Comparison of ENCODE assay signal across 8 cellular contexts in the genomic region with DNA sequence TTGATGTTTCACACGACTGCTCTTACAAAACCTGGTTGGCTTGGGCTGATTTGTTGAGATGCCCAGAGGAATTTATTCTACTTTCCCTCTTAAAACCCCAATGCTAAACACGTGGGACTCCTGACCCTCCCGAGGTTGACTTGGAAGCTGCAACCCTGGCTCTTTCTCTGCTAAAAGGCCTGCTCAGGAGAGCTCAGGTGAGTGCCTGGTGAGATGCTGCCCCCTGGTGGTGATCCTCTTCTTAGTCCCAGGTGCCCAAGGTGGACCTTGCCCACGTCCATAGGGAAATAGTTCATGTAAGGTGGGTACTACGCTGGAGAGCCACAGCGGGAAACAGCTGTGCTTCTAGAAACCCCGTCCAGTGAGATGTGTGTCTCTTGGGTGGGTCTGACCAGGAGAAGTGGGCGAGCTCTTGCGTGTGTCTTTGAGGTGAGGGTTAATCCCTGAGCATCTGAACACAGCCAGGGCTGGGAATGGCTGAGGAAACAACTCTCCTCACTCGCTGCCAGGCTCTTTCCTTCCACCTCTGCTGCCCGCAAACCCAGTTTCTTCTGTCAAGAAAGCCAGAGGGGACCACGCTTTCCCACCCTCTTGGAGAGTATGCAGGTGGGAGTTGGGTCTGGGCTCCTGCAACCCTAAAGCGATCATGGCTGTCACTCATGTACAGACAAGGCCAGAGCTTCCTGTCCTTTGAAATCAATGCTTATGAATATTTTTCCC. TPM values are rescaled to one million over a fixed set of nuclear protein-coding genes. Genes with fewer than 3 reads are reported as not detected.
A peak's percentile ranks its signal among the peaks of the same experiment; 100 is the strongest.
DNase-seq lines count a peak whose midpoint lies in the region; ATAC-seq and TF ChIP-seq lines count a peak whose summit lies in the region.

No MANE protein-coding gene starts in this region.

- no peaks in the 10 kb centered on the region; a peak in 1 of 4 replicates for H3K4me1 ChIP-seq in SK-N-SH (ENCODE audit: control insufficient read depth in 1 of 2, insufficient read depth in 2 of 2, low read depth in 1 of 2, low read length in 1 of 2)

- H2AFZ ChIP-seq in SK-N-SH (ENCODE audit: low read depth) = no peak overlapping the region

- no peak overlapping the region for H3K4me2 ChIP-seq in SK-N-SH

- peak; percentile 74 for TF ChIP-seq CTCF in NB4 (IDR thresholded peaks at IDR 0.05; ENCODE audit: low read depth, low read length)
- peak; percentile 94 for TF ChIP-seq CTCF in SK-N-SH (IDR thresholded peaks at IDR 0.05)

- H3K9ac ChIP-seq in SK-N-SH = no peak overlapping the region

- no peaks in the 10 kb centered on the region for H3K79me2 ChIP-seq in SK-N-SH (ENCODE audit: insufficient read depth)

- no peaks in the 10 kb centered on the region for H3F3A ChIP-seq in SK-N-SH (replicated peaks; ENCODE audit: insufficient read depth)

- POLR2A ChIA-PET in SK-N-SH (lab: Yijun Ruan, JAX) = no interaction called here

- no peak overlapping the region for H3K4me3 ChIP-seq in NB4 (ENCODE audit: low read depth, low read length)
- H3K4me3 ChIP-seq in SK-N-SH (ENCODE audit: low read depth in 2 of 2, low read length in 1 of 2) = no peak overlapping the region; a peak in 1 of 4 replicates

- WGBS in SK-N-SH (ENCODE audit: low lambda C conversion rate) = 49% methylated on average over 13 of the region's 13 CpGs

- peak; percentile 73 for ATAC-seq in GM19023 (IDR thresholded peaks at IDR 0.05; ENCODE audit: unreplicated experiment)
- ATAC-seq in left colon = peak; percentile 96
- no peak for ATAC-seq in GM18517 (IDR thresholded peaks at IDR 0.05; ENCODE audit: unreplicated experiment)

- no peaks in the 10 kb centered on the region for H3K36me3 ChIP-seq in SK-N-SH (replicated peaks in 1 of 2; ENCODE audit: control insufficient read depth in 1 of 2, insufficient read depth in 2 of 2, low read length in 1 of 2)

- TF ChIP-seq POLR2A in NB4 (IDR thresholded peaks at IDR 0.05; ENCODE audit: extremely low read depth, insufficient read length) = no peak

- DNase-seq in AG08396 (ENCODE audit: low spot score) (peak; percentile 80), NB4 (ENCODE audit: low read depth) (peak; percentile 65), SK-N-SH (peak; percentile 93), cerebellum (ENCODE audit: low spot score) (peak; percentile 52), left colon (peak; percentile 65 to 88)
- DNase-seq in stimulated activated CD4-positive, alpha-beta T cell treated with anti-CD3 and anti-CD28 coated beads, TNF-alpha, amount 100 ng/mL, for 4 hours (ENCODE audit: low read depth in 3 of 3) = peak in 2 of 3 experiments; percentile 19 to 21

- intact Hi-C loops in left colon (cut with DNase I, micrococcal nuclease) = no loop called here

- H3K27me3 ChIP-seq in SK-N-SH (ENCODE audit: insufficient read depth) = no peaks in the 10 kb centered on the region

- H3K9me3 ChIP-seq in SK-N-SH = no peaks in the 10 kb centered on the region

- no peaks in the 10 kb centered on the region for H3K9me2 ChIP-seq in SK-N-SH

- TF ChIP-seq RAD21 in SK-N-SH (IDR thresholded peaks at IDR 0.05; ENCODE audit: low read length) = peak; percentile 93

- CTCF ChIA-PET in SK-N-SH (lab: Yijun Ruan, JAX) = interaction anchor here (0.5 to 8.8 kb wide), 79 partner anchors 9 to 1595 kb away, joined by 3 to 122 read pairs (median 6); a partner anchor contains a TSS

- no peak for TF ChIP-seq EP300 in SK-N-SH (IDR thresholded peaks at IDR 0.05; ENCODE audit: borderline replicate concordance in 1 of 2, low read depth in 1 of 2, low read length in 1 of 2)

- no peak overlapping the region for H3K27ac ChIP-seq in SK-N-SH (ENCODE audit: low read depth in 2 of 2, low read length in 1 of 2)

- H4K20me1 ChIP-seq in SK-N-SH (ENCODE audit: insufficient read depth) = no peaks in the 10 kb centered on the region

TF ChIP-seq in SK-N-SH, 30 proteins besides CTCF, POLR2A, EP300 and RAD21:
- peak; percentile 89 for TF ChIP-seq SMC3 (IDR thresholded peaks at IDR 0.05; ENCODE audit: low read depth, low read length)
- no peak for TF ChIP-seq MEF2A (IDR thresholded peaks at IDR 0.05; ENCODE audit: borderline replicate concordance, low read depth)

RNA-seq across cellular contexts. Expression of a gene that starts 25.5 kb away (rescaled TPM):
- polyA plus RNA-seq in SK-N-SH (2012; rRNA removed) = 76.8 and 146 TPM in 2 replicates
- polyA plus RNA-seq in SK-N-SH (2012; cell fraction: cytosol; rRNA removed) = 105 and 143 TPM in 2 replicates
- polyA plus RNA-seq in SK-N-SH (2012; cell fraction: nucleus; rRNA removed) = 193 and 256 TPM in 2 replicates
- total RNA-seq in cerebellum = 39.7 TPM
- total RNA-seq in left colon = 10 to 100 TPM; 11.6 to 13.3 TPM

Comparison
In these comparisons a context has a peak if more than half of its experiments do, and no peak if none do; other contexts are left out.
1. DNase-seq: peak in every context shown above with its lines; median percentile 93 in SK-N-SH; 80 in AG08396; 76 in left colon; 65 in NB4; 52 in cerebellum; 20 in stimulated activated CD4-positive, alpha-beta T cell treated with anti-CD3 and anti-CD28 coated beads, TNF-alpha, amount 100 ng/mL, for 4 hours.